In the genomic region with DNA sequence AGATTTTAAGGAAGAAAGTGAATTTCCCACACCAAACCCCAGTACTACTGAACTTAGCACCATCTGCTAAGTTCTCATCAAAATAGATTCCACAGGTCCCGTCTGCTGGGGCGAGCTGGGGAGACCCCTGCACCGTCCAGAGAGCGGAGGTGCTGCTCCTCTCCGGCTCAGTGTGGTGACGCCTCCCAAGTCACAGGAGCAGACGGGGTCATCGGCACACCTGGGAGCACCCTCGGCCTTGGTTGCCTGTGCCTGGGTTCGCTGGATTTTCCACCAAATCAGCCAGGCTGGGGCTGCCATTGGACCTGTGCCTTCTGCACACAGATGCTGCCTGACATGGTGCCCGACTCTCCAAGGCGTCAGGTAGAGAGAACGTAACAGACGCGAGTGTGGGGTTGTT, we compare ENCODE assay signal across 2 cellular contexts.
TF ChIP-seq lines count a peak whose summit lies in the region.

No MANE protein-coding gene starts in this region.

TF ChIP-seq in IMR-90, 13 proteins besides CTCF, POLR2A, EP300 and RAD21:
- no peak for TF ChIP-seq MAFK (IDR thresholded peaks at IDR 0.05; ENCODE audit: low read depth, low read length)
- TF ChIP-seq, protein P1, sequence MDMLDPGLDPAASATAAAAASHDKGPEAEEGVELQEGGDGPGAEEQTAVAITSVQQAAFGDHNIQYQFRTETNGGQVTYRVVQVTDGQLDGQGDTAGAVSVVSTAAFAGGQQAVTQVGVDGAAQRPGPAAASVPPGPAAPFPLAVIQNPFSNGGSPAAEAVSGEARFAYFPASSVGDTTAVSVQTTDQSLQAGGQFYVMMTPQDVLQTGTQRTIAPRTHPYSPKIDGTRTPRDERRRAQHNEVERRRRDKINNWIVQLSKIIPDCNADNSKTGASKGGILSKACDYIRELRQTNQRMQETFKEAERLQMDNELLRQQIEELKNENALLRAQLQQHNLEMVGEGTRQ (IDR thresholded peaks at IDR 0.05; ENCODE audit: low read depth, low read length) = no peak
- TF ChIP-seq MXI1 (IDR thresholded peaks at IDR 0.05; ENCODE audit: borderline replicate concordance, low read depth, low read length) = no peak

TF ChIP-seq in H1, 55 proteins besides CTCF, POLR2A, EP300 and RAD21:
- TF ChIP-seq CBX5 (IDR thresholded peaks at IDR 0.05; ENCODE audit: low read depth, low read length) (no peak), TBP (IDR thresholded peaks at IDR 0.05; ENCODE audit: low read depth, low read length) (no peak), POU5F1 (IDR thresholded peaks at IDR 0.05; ENCODE audit: low read depth, low read length) (no peak), BACH1 (IDR thresholded peaks at IDR 0.05; ENCODE audit: low read length) (no peak), GTF2F1 (IDR thresholded peaks at IDR 0.05; ENCODE audit: borderline replicate concordance, low read depth, low read length) (no peak), CHD1 (IDR thresholded peaks at IDR 0.05; ENCODE audit: low read depth, low read length) (no peak), KDM4A (IDR thresholded peaks at IDR 0.05; ENCODE audit: low read depth, low read length, severe bottlenecking) (no peak), NANOG (IDR thresholded peaks at IDR 0.05; ENCODE audit: insufficient read depth, low read depth, low read length, poor library complexity, severe bottlenecking) (no peak)
- TF ChIP-seq, protein P2, sequence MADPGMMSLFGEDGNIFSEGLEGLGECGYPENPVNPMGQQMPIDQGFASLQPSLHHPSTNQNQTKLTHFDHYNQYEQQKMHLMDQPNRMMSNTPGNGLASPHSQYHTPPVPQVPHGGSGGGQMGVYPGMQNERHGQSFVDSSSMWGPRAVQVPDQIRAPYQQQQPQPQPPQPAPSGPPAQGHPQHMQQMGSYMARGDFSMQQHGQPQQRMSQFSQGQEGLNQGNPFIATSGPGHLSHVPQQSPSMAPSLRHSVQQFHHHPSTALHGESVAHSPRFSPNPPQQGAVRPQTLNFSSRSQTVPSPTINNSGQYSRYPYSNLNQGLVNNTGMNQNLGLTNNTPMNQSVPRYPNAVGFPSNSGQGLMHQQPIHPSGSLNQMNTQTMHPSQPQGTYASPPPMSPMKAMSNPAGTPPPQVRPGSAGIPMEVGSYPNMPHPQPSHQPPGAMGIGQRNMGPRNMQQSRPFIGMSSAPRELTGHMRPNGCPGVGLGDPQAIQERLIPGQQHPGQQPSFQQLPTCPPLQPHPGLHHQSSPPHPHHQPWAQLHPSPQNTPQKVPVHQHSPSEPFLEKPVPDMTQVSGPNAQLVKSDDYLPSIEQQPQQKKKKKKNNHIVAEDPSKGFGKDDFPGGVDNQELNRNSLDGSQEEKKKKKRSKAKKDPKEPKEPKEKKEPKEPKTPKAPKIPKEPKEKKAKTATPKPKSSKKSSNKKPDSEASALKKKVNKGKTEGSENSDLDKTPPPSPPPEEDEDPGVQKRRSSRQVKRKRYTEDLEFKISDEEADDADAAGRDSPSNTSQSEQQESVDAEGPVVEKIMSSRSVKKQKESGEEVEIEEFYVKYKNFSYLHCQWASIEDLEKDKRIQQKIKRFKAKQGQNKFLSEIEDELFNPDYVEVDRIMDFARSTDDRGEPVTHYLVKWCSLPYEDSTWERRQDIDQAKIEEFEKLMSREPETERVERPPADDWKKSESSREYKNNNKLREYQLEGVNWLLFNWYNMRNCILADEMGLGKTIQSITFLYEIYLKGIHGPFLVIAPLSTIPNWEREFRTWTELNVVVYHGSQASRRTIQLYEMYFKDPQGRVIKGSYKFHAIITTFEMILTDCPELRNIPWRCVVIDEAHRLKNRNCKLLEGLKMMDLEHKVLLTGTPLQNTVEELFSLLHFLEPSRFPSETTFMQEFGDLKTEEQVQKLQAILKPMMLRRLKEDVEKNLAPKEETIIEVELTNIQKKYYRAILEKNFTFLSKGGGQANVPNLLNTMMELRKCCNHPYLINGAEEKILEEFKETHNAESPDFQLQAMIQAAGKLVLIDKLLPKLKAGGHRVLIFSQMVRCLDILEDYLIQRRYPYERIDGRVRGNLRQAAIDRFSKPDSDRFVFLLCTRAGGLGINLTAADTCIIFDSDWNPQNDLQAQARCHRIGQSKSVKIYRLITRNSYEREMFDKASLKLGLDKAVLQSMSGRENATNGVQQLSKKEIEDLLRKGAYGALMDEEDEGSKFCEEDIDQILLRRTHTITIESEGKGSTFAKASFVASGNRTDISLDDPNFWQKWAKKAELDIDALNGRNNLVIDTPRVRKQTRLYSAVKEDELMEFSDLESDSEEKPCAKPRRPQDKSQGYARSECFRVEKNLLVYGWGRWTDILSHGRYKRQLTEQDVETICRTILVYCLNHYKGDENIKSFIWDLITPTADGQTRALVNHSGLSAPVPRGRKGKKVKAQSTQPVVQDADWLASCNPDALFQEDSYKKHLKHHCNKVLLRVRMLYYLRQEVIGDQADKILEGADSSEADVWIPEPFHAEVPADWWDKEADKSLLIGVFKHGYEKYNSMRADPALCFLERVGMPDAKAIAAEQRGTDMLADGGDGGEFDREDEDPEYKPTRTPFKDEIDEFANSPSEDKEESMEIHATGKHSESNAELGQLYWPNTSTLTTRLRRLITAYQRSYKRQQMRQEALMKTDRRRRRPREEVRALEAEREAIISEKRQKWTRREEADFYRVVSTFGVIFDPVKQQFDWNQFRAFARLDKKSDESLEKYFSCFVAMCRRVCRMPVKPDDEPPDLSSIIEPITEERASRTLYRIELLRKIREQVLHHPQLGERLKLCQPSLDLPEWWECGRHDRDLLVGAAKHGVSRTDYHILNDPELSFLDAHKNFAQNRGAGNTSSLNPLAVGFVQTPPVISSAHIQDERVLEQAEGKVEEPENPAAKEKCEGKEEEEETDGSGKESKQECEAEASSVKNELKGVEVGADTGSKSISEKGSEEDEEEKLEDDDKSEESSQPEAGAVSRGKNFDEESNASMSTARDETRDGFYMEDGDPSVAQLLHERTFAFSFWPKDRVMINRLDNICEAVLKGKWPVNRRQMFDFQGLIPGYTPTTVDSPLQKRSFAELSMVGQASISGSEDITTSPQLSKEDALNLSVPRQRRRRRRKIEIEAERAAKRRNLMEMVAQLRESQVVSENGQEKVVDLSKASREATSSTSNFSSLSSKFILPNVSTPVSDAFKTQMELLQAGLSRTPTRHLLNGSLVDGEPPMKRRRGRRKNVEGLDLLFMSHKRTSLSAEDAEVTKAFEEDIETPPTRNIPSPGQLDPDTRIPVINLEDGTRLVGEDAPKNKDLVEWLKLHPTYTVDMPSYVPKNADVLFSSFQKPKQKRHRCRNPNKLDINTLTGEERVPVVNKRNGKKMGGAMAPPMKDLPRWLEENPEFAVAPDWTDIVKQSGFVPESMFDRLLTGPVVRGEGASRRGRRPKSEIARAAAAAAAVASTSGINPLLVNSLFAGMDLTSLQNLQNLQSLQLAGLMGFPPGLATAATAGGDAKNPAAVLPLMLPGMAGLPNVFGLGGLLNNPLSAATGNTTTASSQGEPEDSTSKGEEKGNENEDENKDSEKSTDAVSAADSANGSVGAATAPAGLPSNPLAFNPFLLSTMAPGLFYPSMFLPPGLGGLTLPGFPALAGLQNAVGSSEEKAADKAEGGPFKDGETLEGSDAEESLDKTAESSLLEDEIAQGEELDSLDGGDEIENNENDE (IDR thresholded peaks at IDR 0.05; ENCODE audit: insufficient replicate concordance, low read length) = no peak
